ENCODE assay signal across 10 cellular contexts in genomic region chr15:63194291-63194681, GRCh38. TPM values are rescaled to one million over a fixed set of nuclear protein-coding genes. Genes with fewer than 3 reads are reported as not detected.
DNase-seq lines count a peak whose midpoint lies in the region; ATAC-seq lines count a peak whose summit lies in the region.
"Had no signal": no experiment of that assay in that cellular context is flagged by ENCODE, and none has a peak within 500 bp of the region (broad histone marks: within the 10 kb centered on the region; RNA-seq: fewer than 3 reads in every experiment).

No MANE protein-coding gene starts in this region.

- peaks cover 77% of the 10 kb centered on the region for H3K4me1 Mint-ChIP-seq in activated naive CD8-positive, alpha-beta T cell (ENCODE audit: low read depth)
- peaks cover 63 to 81% (median 71%) of the 10 kb centered on the region in 3 donors for H3K4me1 Mint-ChIP-seq in naive B cell

- H3K79me2 ChIP-seq in ACC112 (ENCODE audit: control insufficient read depth, insufficient read depth, low read length, unreplicated experiment), result peaks cover 92% of the 10 kb centered on the region
- peaks cover 98% of the 10 kb centered on the region for H3K79me2 ChIP-seq in GM23248 (ENCODE audit: insufficient read depth)

- in situ Hi-C loops in GM23248 (cut with MboI), result no loop called here

- H3K27ac Mint-ChIP-seq in activated naive CD8-positive, alpha-beta T cell, result peak overlapping the region; percentile 96
- H3K27ac Mint-ChIP-seq in naive B cell, result peak overlapping the region; percentile 96 to 100 (median 99)

- H2AFZ ChIP-seq in ACC112 (ENCODE audit: low read length, unreplicated experiment), result no peak overlapping the region
- no peak overlapping the region for H2AFZ ChIP-seq in GM23248

- peak overlapping the region; percentile 30 for H3K4me2 ChIP-seq in GM23248 (ENCODE audit: unreplicated experiment)

- H4K20me1 ChIP-seq in GM23248 (ENCODE audit: insufficient read depth), result no peaks in the 10 kb centered on the region

- H3K4me3 Mint-ChIP-seq in activated naive CD8-positive, alpha-beta T cell, result peak overlapping the region; percentile 100
- peak overlapping the region; percentile 59 to 99 (median 88) for H3K4me3 Mint-ChIP-seq in naive B cell

- 84 to 87% methylated on average over 4 of the region's 4 CpGs for WGBS in GM23248 (ENCODE audit: low coverage in 1 of 2, low lambda C conversion rate in 2 of 2, missing lambda C conversion rate in 2 of 2), 2 experiments

- H3K36me3 ChIP-seq in ACC112 (ENCODE audit: insufficient read depth, low read length), result 0 out of 2 replicates have a peak, but pooled peaks cover 3% of the 10 kb centered on the region
- H3K36me3 ChIP-seq in GM23248 (ENCODE audit: low read depth), result no peaks in the 10 kb centered on the region
- H3K36me3 ChIP-seq: MG63 had no signal

- DNase-seq in GM23248, result no peak
- no peak for DNase-seq in naive B cell
- DNase-seq in NCI-H146 (lab: John Stamatoyannopoulos, UW), result no peak
- no peak for DNase-seq in NCI-H524 (lab: John Stamatoyannopoulos, UW)
- DNase-seq in stimulated activated CD4-positive, alpha-beta T cell treated with anti-CD3 and anti-CD28 coated beads, Interleukin-12 subunit alpha, Interleukin-12 subunit beta, amount 100 ng/mL, for 4 hours, result no peak
- DNase-seq: MG63, NCI-H526 treated with DMSO at 0.1 percent for 48 hours had no signal

- H3K9me3 Mint-ChIP-seq in activated naive CD8-positive, alpha-beta T cell (ENCODE audit: low read depth), result no peaks in the 10 kb centered on the region
- H3K9me3 Mint-ChIP-seq in naive B cell, result no peaks in the 10 kb centered on the region

- H3K9me2 ChIP-seq in GM23248 (ENCODE audit: insufficient read depth), result no peaks in the 10 kb centered on the region

- H3K4me3 ChIP-seq in ACC112 (ENCODE audit: low read depth, low read length) (peak overlapping the region; percentile 50; the same call in 1 of the 2 replicates), GM23248 (peak overlapping the region; percentile 24; the same call in 1 of the 2 replicates)
- H3K4me3 ChIP-seq: MG63 had no signal

- H3F3A ChIP-seq in GM23248 (ENCODE audit: insufficient read depth), result peaks cover 19% of the 10 kb centered on the region

- ATAC-seq in naive B cell (ENCODE audit: low read depth in 2 of 2) (no peak), HG02623 (IDR thresholded peaks at IDR 0.05; ENCODE audit: unreplicated experiment) (no peak)

- no peaks in the 10 kb centered on the region for H3K9me3 ChIP-seq in GM23248 (ENCODE audit: low read depth)
- H3K9me3 ChIP-seq: MG63 had no signal

- H3K4me1 ChIP-seq in ACC112 (ENCODE audit: control insufficient read depth, insufficient read depth, low read length, unreplicated experiment) (peaks cover 57% of the 10 kb centered on the region), GM23248 (ENCODE audit: insufficient read depth) (peaks cover 46% of the 10 kb centered on the region)

- H3K9ac ChIP-seq in GM23248, result 0 out of 2 replicates have a peak overlapping the region, but pooled peaks have one; percentile 17

- peaks cover 20% of the 10 kb centered on the region for H3K36me3 Mint-ChIP-seq in activated naive CD8-positive, alpha-beta T cell
- H3K36me3 Mint-ChIP-seq in naive B cell, result no peaks in the 10 kb centered on the region

- no peak overlapping the region for H3K27ac ChIP-seq in ACC112 (ENCODE audit: low read depth, low read length)
- no peak overlapping the region for H3K27ac ChIP-seq in GM23248

- no peaks in the 10 kb centered on the region for H3K27me3 Mint-ChIP-seq in activated naive CD8-positive, alpha-beta T cell
- H3K27me3 Mint-ChIP-seq in naive B cell, result no peaks in the 10 kb centered on the region

- H3K27me3 ChIP-seq in ACC112 (ENCODE audit: insufficient read depth, low read length) (no peaks in the 10 kb centered on the region), GM23248 (replicated peaks; ENCODE audit: insufficient read depth) (no peaks in the 10 kb centered on the region)
- H3K27me3 ChIP-seq: MG63 had no signal

RNA-seq across cellular contexts. Expression of gene RAB8B, which starts 4.9 kb away (rescaled TPM):
- 54.3 and 54.6 TPM in 2 replicates for total RNA-seq in GM23248 (2014; rRNA removed; shearing (Covaris generic))
- polyA plus RNA-seq in GM23248 (2016; fragmentation: Nextera tagmentation; extraction: Ambion mirVana) (37.8 and 43.6 TPM in 2 replicates), naive B cell (ENCODE audit: low read depth in 6 of 6) (10 to 100 TPM; 24.4 to 64.4 (median 58.6) TPM)

RNA-seq across cellular contexts. Expression of gene RPS27L, which starts 37.0 kb away (rescaled TPM):
- total RNA-seq in GM23248 (2014; rRNA removed; shearing (Covaris generic)), result 110 and 151 TPM in 2 replicates
- polyA plus RNA-seq in GM23248 (2016; fragmentation: Nextera tagmentation; extraction: Ambion mirVana) (1,175 and 1,181 TPM in 2 replicates), naive B cell (ENCODE audit: low read depth in 6 of 6) (100 to 1,000 TPM in 5 of 6 donors, 10 to 100 TPM in 1; 87.2 to 215 (median 166) TPM)
